5 cellular contexts compared by ENCODE assay signal in genomic region chr14:23594191-23594590, GRCh38. TPM values are rescaled to one million over a fixed set of nuclear protein-coding genes. Genes with fewer than 3 reads are reported as not detected.
"Had no signal": no experiment of that assay in that cellular context is flagged by ENCODE, and none has a peak within 500 bp of the region (broad histone marks: within the 10 kb centered on the region; RNA-seq: fewer than 3 reads in every experiment).

No MANE protein-coding gene starts in this region.

RNA-seq across cellular contexts. Expression of gene DHRS2, which starts 42.0 kb away (rescaled TPM):
- total RNA-seq: subcutaneous adipose tissue, temporal lobe, thoracic aorta, thyroid gland, transverse colon had no signal
